ENCODE assay signal across 8 cellular contexts in genomic region chr4:36351082-36351666, GRCh38.
A peak's percentile ranks its signal among the peaks of the same experiment; 100 is the strongest.
DNase-seq lines count a peak whose midpoint lies in the region; ATAC-seq lines count a peak whose summit lies in the region.

No MANE protein-coding gene starts in this region.

- peak; percentile 34 for ATAC-seq in HG02938 (IDR thresholded peaks at IDR 0.05; ENCODE audit: unreplicated experiment)
- peak; percentile 69 for ATAC-seq in activated CD8-positive, alpha-beta T cell treated with anti-CD3 and anti-CD28 coated beads, Interleukin-2, amount 10 ng/mL, durations not matched to agents 7 days and 5 days
- peak; percentile 83 for ATAC-seq in effector memory CD8-positive, alpha-beta T cell (replicated peaks)

- H3K9me3 Mint-ChIP-seq in activated CD8-positive, alpha-beta T cell treated with anti-CD3 and anti-CD28 coated beads, Interleukin-2, amount 10 ng/mL, durations not matched to agents 7 days and 5 days (ENCODE audit: insufficient read depth): no peaks in the 10 kb centered on the region
- no peaks in the 10 kb centered on the region for H3K9me3 Mint-ChIP-seq in effector memory CD8-positive, alpha-beta T cell

- POLR2A ChIA-PET in activated CD8-positive, alpha-beta T cell treated with anti-CD3 and anti-CD28 coated beads, Interleukin-2, amount 10 ng/mL, durations not matched to agents 7 days and 5 days (lab: Charles Lee): interaction anchor here (1.0 kb wide), 1 partner anchor 18 kb away, joined by 4 read pairs; no protein-coding TSS in a partner anchor

- H3K27me3 Mint-ChIP-seq in activated CD8-positive, alpha-beta T cell treated with anti-CD3 and anti-CD28 coated beads, Interleukin-2, amount 10 ng/mL, durations not matched to agents 7 days and 5 days (ENCODE audit: low read depth): peaks cover 3% of the 10 kb centered on the region
- H3K27me3 Mint-ChIP-seq in effector memory CD8-positive, alpha-beta T cell: no peaks in the 10 kb centered on the region

- no peak overlapping the region for H3K4me3 Mint-ChIP-seq in activated CD8-positive, alpha-beta T cell treated with anti-CD3 and anti-CD28 coated beads, Interleukin-2, amount 10 ng/mL, durations not matched to agents 7 days and 5 days
- no peak overlapping the region for H3K4me3 Mint-ChIP-seq in effector memory CD8-positive, alpha-beta T cell

- peaks cover 24% of the 10 kb centered on the region for H3K4me1 Mint-ChIP-seq in activated CD8-positive, alpha-beta T cell treated with anti-CD3 and anti-CD28 coated beads, Interleukin-2, amount 10 ng/mL, durations not matched to agents 7 days and 5 days (ENCODE audit: low read depth)
- H3K4me1 Mint-ChIP-seq in effector memory CD8-positive, alpha-beta T cell (ENCODE audit: low read depth in 2 of 2): peaks cover 5 to 6% of the 10 kb centered on the region in 2 donors

- CTCF ChIA-PET in activated CD8-positive, alpha-beta T cell treated with anti-CD3 and anti-CD28 coated beads, Interleukin-2, amount 10 ng/mL, durations not matched to agents 7 days and 5 days (lab: Charles Lee): interaction anchor here (0.7 to 5.0 kb wide), 6 partner anchors 14 to 51 kb away, joined by 3 to 123 read pairs (median 14); no protein-coding TSS in a partner anchor

- DNase-seq in NCI-H2081 (lab: John Stamatoyannopoulos, UW) (peak; percentile 54), NCI-H2081 treated with DMSO at 0.1 percent for 48 hours (lab: John Stamatoyannopoulos, UW) (no peak), NCI-H510A treated with DMSO at 0.1 percent for 48 hours (lab: John Stamatoyannopoulos, UW) (peak; percentile 36), mucosa of gallbladder (ENCODE audit: low spot score) (peak; percentile 68)
- DNase-seq in activated CD8-positive, alpha-beta T cell treated with anti-CD3 and anti-CD28 coated beads, Interleukin-2, amount 10 ng/mL, durations not matched to agents 7 days and 5 days: peak; percentile 85
- DNase-seq in effector memory CD8-positive, alpha-beta T cell: peak; percentile 63 to 73 (median 63)
- peak; percentile 23 to 50 for DNase-seq in stimulated activated CD8-positive, alpha-beta memory T cell treated with anti-CD3 and anti-CD28 coated beads, Interleukin-7, amount 100 ng/mL, for 48 hours (ENCODE audit: extremely low read depth in 1 of 2, low read depth in 1 of 2)

- no peak overlapping the region for H3K27ac Mint-ChIP-seq in activated CD8-positive, alpha-beta T cell treated with anti-CD3 and anti-CD28 coated beads, Interleukin-2, amount 10 ng/mL, durations not matched to agents 7 days and 5 days
- peak overlapping the region in 1 of 2 donors; percentile 89 for H3K27ac Mint-ChIP-seq in effector memory CD8-positive, alpha-beta T cell

- H3K36me3 Mint-ChIP-seq in activated CD8-positive, alpha-beta T cell treated with anti-CD3 and anti-CD28 coated beads, Interleukin-2, amount 10 ng/mL, durations not matched to agents 7 days and 5 days (ENCODE audit: low read depth): no peaks in the 10 kb centered on the region
- no peaks in the 10 kb centered on the region for H3K36me3 Mint-ChIP-seq in effector memory CD8-positive, alpha-beta T cell (ENCODE audit: insufficient read depth)
